In genomic region chr1:72439036-72439435, GRCh38 we compare ENCODE assay signal across 28 cellular contexts.
A peak's percentile ranks its signal among the peaks of the same experiment; 100 is the strongest.
DNase-seq lines count a peak whose midpoint lies in the region; ATAC-seq, FAIRE-seq and TF ChIP-seq lines count a peak whose summit lies in the region.
"Had no signal": no experiment of that assay in that cellular context is flagged by ENCODE, and none has a peak within 500 bp of the region (broad histone marks: within the 10 kb centered on the region; RNA-seq: fewer than 3 reads in every experiment).

No MANE protein-coding gene starts in this region.

- H3K4me1 ChIP-seq in breast epithelium, result no peaks in the 10 kb centered on the region
- H3K4me1 ChIP-seq: gastroesophageal sphincter, transverse colon had no signal

- H3K27me3 ChIP-seq in breast epithelium (no peaks in the 10 kb centered on the region), bronchial epithelial cell (ENCODE audit: control insufficient read depth, insufficient read depth, low read length) (no peaks in the 10 kb centered on the region)
- H3K27me3 ChIP-seq: cardiac muscle cell, gastroesophageal sphincter, transverse colon had no signal

- no peak for ATAC-seq in esophagus mucosa
- ATAC-seq: activated T-cell treated with anti-CD3 and anti-CD28 coated beads, Interleukin-2, amount 50 U/mL, for 4 hours; gastroesophageal sphincter had no signal

- POLR2A ChIA-PET in MCF 10A (lab: Yijun Ruan, JAX), result no interaction called here

- in situ Hi-C loops in KBM-7 (cut with MboI; ENCODE audit: low pct_unique_long_range_greater_than_20kb, low sequenced_read_pairs), result no loop called here

- TF ChIP-seq CTCF in MCF 10A (IDR thresholded peaks at IDR 0.05; ENCODE audit: unreplicated experiment) (no peak), breast epithelium (IDR thresholded peaks at IDR 0.05) (no peak), bronchial epithelial cell (IDR thresholded peaks at IDR 0.05; ENCODE audit: insufficient read depth, low read length, severe bottlenecking) (no peak)

- H3K9me3 Mint-ChIP-seq in MCF 10A (ENCODE audit: unreplicated experiment), result no peaks in the 10 kb centered on the region
- H3K9me3 Mint-ChIP-seq: activated CD4-positive, alpha-beta T cell treated with anti-CD3 and anti-CD28 coated beads, Interleukin-2, amount 10 ng/mL, durations not matched to agents 24 days and 14 days; nephron progenitor cell had no signal

- H3K36me3 ChIP-seq in breast epithelium (no peaks in the 10 kb centered on the region), bronchial epithelial cell (ENCODE audit: control insufficient read depth, insufficient read depth, low read length) (no peaks in the 10 kb centered on the region)
- H3K36me3 ChIP-seq: cardiac muscle cell, gastroesophageal sphincter, transverse colon had no signal

- FAIRE-seq in bronchial epithelial cell (lab: Jason Lieb, UNC), result no peak
- FAIRE-seq: islet of Langerhans had no signal

- peaks cover 20% of the 10 kb centered on the region for H3K4me1 Mint-ChIP-seq in MCF 10A (ENCODE audit: insufficient read depth, unreplicated experiment)
- H3K4me1 Mint-ChIP-seq: activated CD4-positive, alpha-beta T cell treated with anti-CD3 and anti-CD28 coated beads, Interleukin-2, amount 10 ng/mL, durations not matched to agents 24 days and 14 days; CD4-positive, alpha-beta memory T cell; nephron progenitor cell had no signal

- H3K27ac ChIP-seq in breast epithelium, result no peak overlapping the region
- H3K27ac ChIP-seq: 22Rv1, cardiac muscle cell, gastroesophageal sphincter, SK-N-MC, transverse colon had no signal

- H3K4me3 ChIP-seq in breast epithelium (no peak overlapping the region), bronchial epithelial cell (ENCODE audit: low read depth, low read length) (no peak overlapping the region)
- H3K4me3 ChIP-seq: cardiac muscle cell, gastroesophageal sphincter, SK-N-MC, transverse colon had no signal

- DNase-seq in MCF 10A (ENCODE audit: unreplicated experiment) (peak; percentile 62), breast epithelium (ENCODE audit: low spot score in 2 of 2) (no peak), bronchial epithelial cell (ENCODE audit: low read depth) (peak; percentile 18), iris pigment epithelial cell (ENCODE audit: low read depth) (peak; percentile 41), KBM-7 (no peak), mucosa of gallbladder (ENCODE audit: low spot score) (no peak), islet precursor cell (no peak)
- DNase-seq: activated CD4-positive, alpha-beta T cell treated with anti-CD3 and anti-CD28 coated beads, Interleukin-2, amount 10 ng/mL, durations not matched to agents 24 days and 14 days; activated naive CD4-positive, alpha-beta T cell; activated T-cell treated with anti-CD3 and anti-CD28 coated beads, Interleukin-2, amount 50 U/mL, for 4 hours; AML-193; amniotic stem cell; CD4-positive, alpha-beta memory T cell; dermis blood vessel endothelial cell; GDM1; GOT3; NCI-H1930; nephron progenitor cell; RPMI8226; T-helper 2 cell; transverse colon had no signal

- no peaks in the 10 kb centered on the region for H3K27me3 Mint-ChIP-seq in MCF 10A (ENCODE audit: insufficient read depth, unreplicated experiment)
- H3K27me3 Mint-ChIP-seq: activated CD4-positive, alpha-beta T cell treated with anti-CD3 and anti-CD28 coated beads, Interleukin-2, amount 10 ng/mL, durations not matched to agents 24 days and 14 days; CD4-positive, alpha-beta memory T cell; progenitor cell of endocrine pancreas had no signal

- H3K4me3 Mint-ChIP-seq in MCF 10A (ENCODE audit: unreplicated experiment), result no peak overlapping the region
- H3K4me3 Mint-ChIP-seq: activated CD4-positive, alpha-beta T cell treated with anti-CD3 and anti-CD28 coated beads, Interleukin-2, amount 10 ng/mL, durations not matched to agents 24 days and 14 days; activated T-cell treated with anti-CD3 and anti-CD28 coated beads, Interleukin-2, amount 50 U/mL, for 4 hours; CD4-positive, alpha-beta memory T cell; nephron progenitor cell had no signal

- intact Hi-C loops in MCF 10A (cut with micrococcal nuclease), result no loop called here
- intact Hi-C loops in breast epithelium (cut with DNase I; ENCODE audit: low total_unique reads), result no loop called here

- no peaks in the 10 kb centered on the region for H3K9me3 ChIP-seq in breast epithelium
- H3K9me3 ChIP-seq: gastroesophageal sphincter, transverse colon had no signal

- no peak for TF ChIP-seq POLR2A in breast epithelium (IDR thresholded peaks at IDR 0.05)

- peaks cover 6% of the 10 kb centered on the region for H3K36me3 Mint-ChIP-seq in MCF 10A (ENCODE audit: insufficient read depth, unreplicated experiment)
- H3K36me3 Mint-ChIP-seq: CD4-positive, alpha-beta memory T cell had no signal

- peak overlapping the region; percentile 24 for H3K27ac Mint-ChIP-seq in MCF 10A (ENCODE audit: low read depth, unreplicated experiment)
- H3K27ac Mint-ChIP-seq: activated CD4-positive, alpha-beta T cell treated with anti-CD3 and anti-CD28 coated beads, Interleukin-2, amount 10 ng/mL, durations not matched to agents 24 days and 14 days; CD4-positive, alpha-beta memory T cell; nephron progenitor cell; progenitor cell of endocrine pancreas had no signal

- BruUV-seq in MCF 10A (replicated peaks; lab: Mats Ljungman, UMichigan), result no TSS peak

- CTCF ChIA-PET in MCF 10A (lab: Yijun Ruan, JAX), result interaction anchor here (0.6 kb wide), 1 partner anchor 163 kb away, joined by 3 read pairs; no protein-coding TSS in a partner anchor

Comparison
In these comparisons a context has a peak if more than half of its experiments do, and no peak if none do; other contexts are left out.
1. DNase-seq: peak in MCF 10A (single experiment), bronchial epithelial cell (single experiment) and iris pigment epithelial cell (single experiment); none in breast epithelium (0 of 2), KBM-7 (single experiment), mucosa of gallbladder (single experiment) and islet precursor cell (single experiment).